Comparison of ENCODE assay signal across 8 cellular contexts in the genomic region with DNA sequence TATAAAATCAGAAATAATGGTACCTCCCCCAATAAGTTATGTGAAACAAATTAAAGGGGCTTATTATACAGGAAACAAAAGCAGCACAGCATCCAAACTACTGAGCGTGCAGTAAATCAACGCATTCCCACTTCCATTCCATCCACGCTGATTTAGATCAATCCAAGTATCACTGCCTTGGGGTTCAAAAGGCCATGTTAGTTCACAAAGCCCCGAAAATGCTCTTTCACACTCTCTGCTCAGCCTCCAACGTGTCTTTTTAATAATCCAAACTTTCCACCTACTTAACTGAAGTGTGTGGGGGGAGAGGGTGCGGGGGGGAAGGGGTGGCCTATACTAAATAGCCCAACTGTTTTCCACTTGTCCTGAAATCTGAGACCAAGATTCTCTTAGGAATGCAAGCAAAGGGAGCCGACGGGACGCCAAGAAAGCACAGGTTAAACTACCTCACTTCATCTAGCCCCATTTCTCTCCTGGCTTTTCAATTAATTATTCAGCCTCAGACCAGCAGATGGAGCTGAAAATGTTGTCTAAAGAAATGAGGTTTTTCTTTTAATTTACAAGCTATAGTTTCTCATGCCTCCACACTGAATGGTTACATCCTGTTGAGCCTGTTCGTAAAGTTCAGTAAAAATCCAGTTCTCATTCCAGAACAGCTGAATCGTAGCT. TPM values are rescaled to one million over a fixed set of nuclear protein-coding genes. Genes with fewer than 3 reads are reported as not detected.
DNase-seq lines count a peak whose midpoint lies in the region; ATAC-seq and TF ChIP-seq lines count a peak whose summit lies in the region.

No MANE protein-coding gene starts in this region.

- no TSS peak for BruUV-seq in OCI-LY7 (replicated peaks; lab: Mats Ljungman, UMichigan)

- H3K27ac ChIP-seq in OCI-LY7 (ENCODE audit: low read depth, low read length, poor library complexity, severe bottlenecking), result peak overlapping the region; percentile 92
- peak overlapping the region; percentile 99 for H3K27ac ChIP-seq in naive thymus-derived CD4-positive, alpha-beta T cell (ENCODE audit: low read depth, low read length)

- peaks cover 19% of the 10 kb centered on the region for H3K36me3 ChIP-seq in OCI-LY7 (ENCODE audit: insufficient read depth, low read length)
- peaks cover 0 to 14% (median 0%) of the 10 kb centered on the region in 3 experiments for H3K36me3 ChIP-seq in naive thymus-derived CD4-positive, alpha-beta T cell (ENCODE audit: control insufficient read depth in 2 of 3, insufficient read depth in 3 of 3, low read length in 3 of 3)

- H3K4me2 ChIP-seq in OCI-LY7 (ENCODE audit: low read length), result peak overlapping the region; percentile 92

- H3K27me3 ChIP-seq in naive thymus-derived CD4-positive, alpha-beta T cell (ENCODE audit: control insufficient read depth in 2 of 2, insufficient read depth in 2 of 2, low read length in 2 of 2), result no peaks in the 10 kb centered on the region

- DNase-seq in activated CD8-positive, alpha-beta memory T cell treated with anti-CD3 and anti-CD28 coated beads, Interleukin-2, amount 10 ng/mL, durations not matched to agents 7 days and 5 days, result no peak
- no peak for DNase-seq in activated CD8-positive, alpha-beta memory T cell treated with anti-CD3 and anti-CD28 coated beads, Interleukin-2, amount 50 U/mL, for 48 hours
- DNase-seq in OCI-LY7 (ENCODE audit: low spot score), result no peak
- no peak for DNase-seq in effector memory CD8-positive, alpha-beta T cell
- peak in 1 of 9 donors; percentile 6 for DNase-seq in naive thymus-derived CD4-positive, alpha-beta T cell
- no peak for DNase-seq in globus pallidus (ENCODE audit: low spot score)
- DNase-seq in posterior cingulate gyrus, result no peak

- peaks cover 39% of the 10 kb centered on the region for H3K79me2 ChIP-seq in OCI-LY7 (ENCODE audit: insufficient read depth, low read depth, low read length)

- H3K9me2 ChIP-seq in OCI-LY7 (ENCODE audit: insufficient read depth, low read length), result no peaks in the 10 kb centered on the region

- peaks cover 10% of the 10 kb centered on the region for H3K36me3 Mint-ChIP-seq in activated CD8-positive, alpha-beta memory T cell treated with anti-CD3 and anti-CD28 coated beads, Interleukin-2, amount 10 ng/mL, durations not matched to agents 7 days and 5 days
- peaks cover 39% of the 10 kb centered on the region for H3K36me3 Mint-ChIP-seq in effector memory CD8-positive, alpha-beta T cell (ENCODE audit: insufficient read depth)
- H3K36me3 Mint-ChIP-seq in naive thymus-derived CD4-positive, alpha-beta T cell, result peaks cover 0 to 6% (median 0%) of the 10 kb centered on the region in 5 donors

- peak; percentile 80 for TF ChIP-seq CTCF in OCI-LY7 (conservative IDR thresholded peaks at IDR 0.05; ENCODE audit: low read length)

- peak; percentile 0 for ATAC-seq in activated CD8-positive, alpha-beta memory T cell treated with anti-CD3 and anti-CD28 coated beads, Interleukin-2, amount 10 ng/mL, durations not matched to agents 7 days and 5 days
- ATAC-seq in HG02759 (IDR thresholded peaks at IDR 0.05; ENCODE audit: unreplicated experiment), result peak; percentile 1
- ATAC-seq in effector memory CD8-positive, alpha-beta T cell (replicated peaks), result peak; percentile 5
- ATAC-seq in naive thymus-derived CD4-positive, alpha-beta T cell, result peak; percentile 23

- H3K4me1 Mint-ChIP-seq in activated CD8-positive, alpha-beta memory T cell treated with anti-CD3 and anti-CD28 coated beads, Interleukin-2, amount 10 ng/mL, durations not matched to agents 7 days and 5 days, result peaks cover 40% of the 10 kb centered on the region
- peaks cover 14 to 18% of the 10 kb centered on the region in 2 donors for H3K4me1 Mint-ChIP-seq in effector memory CD8-positive, alpha-beta T cell (ENCODE audit: low read depth in 2 of 2)
- peaks cover 12 to 34% (median 26%) of the 10 kb centered on the region in 7 donors for H3K4me1 Mint-ChIP-seq in naive thymus-derived CD4-positive, alpha-beta T cell

- peaks cover 18% of the 10 kb centered on the region for H4K20me1 ChIP-seq in OCI-LY7 (ENCODE audit: insufficient read depth, low read length)

- peak overlapping the region; percentile 99 for H3K27ac Mint-ChIP-seq in activated CD8-positive, alpha-beta memory T cell treated with anti-CD3 and anti-CD28 coated beads, Interleukin-2, amount 10 ng/mL, durations not matched to agents 7 days and 5 days
- peak overlapping the region; percentile 100 for H3K27ac Mint-ChIP-seq in effector memory CD8-positive, alpha-beta T cell
- H3K27ac Mint-ChIP-seq in naive thymus-derived CD4-positive, alpha-beta T cell, result peak overlapping the region; percentile 98 to 100 (median 100)

- H3K4me1 ChIP-seq in OCI-LY7 (ENCODE audit: insufficient read depth, low read length, poor library complexity, severe bottlenecking), result peaks cover 22% of the 10 kb centered on the region
- peaks cover 19 to 20% of the 10 kb centered on the region in 2 donors for H3K4me1 ChIP-seq in naive thymus-derived CD4-positive, alpha-beta T cell (ENCODE audit: control insufficient read depth in 2 of 2, insufficient read depth in 2 of 2, low read length in 2 of 2)

- intact Hi-C loops in OCI-LY7 (cut with micrococcal nuclease; ENCODE audit: unreplicated experiment) (loop anchor here (1.0 kb wide), 2 partner anchors 9 to 72 kb away; a partner anchor contains a TSS), posterior cingulate gyrus (cut with DNase I) (loop anchor here (1.0 to 10.0 kb wide), 3 partner anchors 9 to 1012 kb away; no protein-coding TSS in a partner anchor)
- intact Hi-C loops in naive thymus-derived CD4-positive, alpha-beta T cell (cut with micrococcal nuclease), result loop anchor here (1.0 to 10.0 kb wide), 13 partner anchors 9 to 1845 kb away; a partner anchor contains a TSS

- POLR2A ChIA-PET in OCI-LY7 (lab: Charles Lee), result interaction anchor here (0.6 to 2.3 kb wide), 11 partner anchors 9 to 243 kb away, joined by 3 to 25 read pairs (median 5); a partner anchor contains a TSS
- POLR2A ChIA-PET in naive thymus-derived CD4-positive, alpha-beta T cell (lab: Charles Lee), result interaction anchor here (0.8 to 3.0 kb wide), 7 partner anchors 10 to 1706 kb away, joined by 3 to 88 read pairs (median 3); a partner anchor contains a TSS

- H3K9me3 Mint-ChIP-seq in activated CD8-positive, alpha-beta memory T cell treated with anti-CD3 and anti-CD28 coated beads, Interleukin-2, amount 10 ng/mL, durations not matched to agents 7 days and 5 days (ENCODE audit: low read depth), result no peaks in the 10 kb centered on the region
- H3K9me3 Mint-ChIP-seq in effector memory CD8-positive, alpha-beta T cell, result no peaks in the 10 kb centered on the region
- no peaks in the 10 kb centered on the region for H3K9me3 Mint-ChIP-seq in naive thymus-derived CD4-positive, alpha-beta T cell

- no peaks in the 10 kb centered on the region for H3K27me3 Mint-ChIP-seq in activated CD8-positive, alpha-beta memory T cell treated with anti-CD3 and anti-CD28 coated beads, Interleukin-2, amount 10 ng/mL, durations not matched to agents 7 days and 5 days
- no peaks in the 10 kb centered on the region for H3K27me3 Mint-ChIP-seq in effector memory CD8-positive, alpha-beta T cell
- peaks cover 0 to 2% (median 0%) of the 10 kb centered on the region in 5 donors for H3K27me3 Mint-ChIP-seq in naive thymus-derived CD4-positive, alpha-beta T cell

- H3K4me3 Mint-ChIP-seq in activated CD8-positive, alpha-beta memory T cell treated with anti-CD3 and anti-CD28 coated beads, Interleukin-2, amount 10 ng/mL, durations not matched to agents 7 days and 5 days, result peak overlapping the region; percentile 82
- peak overlapping the region; percentile 94 to 95 for H3K4me3 Mint-ChIP-seq in effector memory CD8-positive, alpha-beta T cell
- H3K4me3 Mint-ChIP-seq in naive thymus-derived CD4-positive, alpha-beta T cell, result peak overlapping the region; percentile 84 to 100 (median 98)

- CTCF ChIA-PET in activated CD8-positive, alpha-beta memory T cell treated with anti-CD3 and anti-CD28 coated beads, Interleukin-2, amount 10 ng/mL, durations not matched to agents 7 days and 5 days (lab: Charles Lee), result interaction anchor here (0.7 to 4.8 kb wide), 19 partner anchors 8 to 657 kb away, joined by 3 to 47 read pairs (median 3); a partner anchor contains a TSS
- CTCF ChIA-PET in OCI-LY7 (lab: Charles Lee; ENCODE audit: unreplicated experiment), result interaction anchor here (0.7 to 2.5 kb wide), 5 partner anchors 9 to 73 kb away, joined by 3 to 13 read pairs (median 5); a partner anchor contains a TSS
- CTCF ChIA-PET in naive thymus-derived CD4-positive, alpha-beta T cell (lab: Charles Lee), result interaction anchor here (1.0 to 3.0 kb wide), 6 partner anchors 8 to 257 kb away, joined by 3 to 22 read pairs (median 6); a partner anchor contains a TSS

- H2AFZ ChIP-seq in OCI-LY7 (ENCODE audit: low read length), result peak overlapping the region; percentile 86

- H3K4me3 ChIP-seq in OCI-LY7 (ENCODE audit: low read depth, low read length, poor library complexity, severe bottlenecking), result peak overlapping the region; percentile 97
- H3K4me3 ChIP-seq in naive thymus-derived CD4-positive, alpha-beta T cell (ENCODE audit: low read length), result peak overlapping the region; percentile 99

- no peaks in the 10 kb centered on the region for H3K9me3 ChIP-seq in OCI-LY7 (ENCODE audit: low read length)
- H3K9me3 ChIP-seq in naive thymus-derived CD4-positive, alpha-beta T cell (ENCODE audit: control insufficient read depth in 2 of 3, low read length in 3 of 3), result no peaks in the 10 kb centered on the region

RNA-seq across cellular contexts. Expression of a gene that starts 1.1 kb away (rescaled TPM):
- total RNA-seq in activated CD8-positive, alpha-beta memory T cell treated with anti-CD3 and anti-CD28 coated beads, Interleukin-2, amount 10 ng/mL, durations not matched to agents 7 days and 5 days, result 10 to 100 TPM; 34.0 to 48.3 TPM
- total RNA-seq in OCI-LY7 (2014; rRNA removed; shearing (Covaris generic)), result 71.6 and 76.5 TPM in 2 replicates
- total RNA-seq in OCI-LY7 (2022), result 33.7 and 33.9 TPM in 2 replicates
- total RNA-seq in naive thymus-derived CD4-positive, alpha-beta T cell, result 10 to 100 TPM; 20.1 to 63.4 (median 39.7) TPM
- 10 to 100 TPM; 50.3 to 71.8 TPM for polyA plus RNA-seq in naive thymus-derived CD4-positive, alpha-beta T cell

RNA-seq across cellular contexts. Expression of a gene that starts 12.5 kb away (rescaled TPM):
- total RNA-seq in activated CD8-positive, alpha-beta memory T cell treated with anti-CD3 and anti-CD28 coated beads, Interleukin-2, amount 10 ng/mL, durations not matched to agents 7 days and 5 days, result 10 to 100 TPM; 10.2 to 14.4 TPM
- 9.3 and 17.7 TPM in 2 replicates for total RNA-seq in OCI-LY7 (2014; rRNA removed; shearing (Covaris generic))
- total RNA-seq in OCI-LY7 (2022), result 17.1 and 20.1 TPM in 2 replicates
- 10 to 100 TPM; 11.4 to 44.0 (median 19.6) TPM for total RNA-seq in naive thymus-derived CD4-positive, alpha-beta T cell
- 1 to 10 TPM; 1.4 to 7.8 TPM for polyA plus RNA-seq in naive thymus-derived CD4-positive, alpha-beta T cell
